In genomic region chr11:57657290-57658022, GRCh38 we compare ENCODE assay signal across 1 cellular context.
A peak's percentile ranks its signal among the peaks of the same experiment; 100 is the strongest.
TF ChIP-seq lines count a peak whose summit lies in the region.

CLP1 (plus strand) TSS chr11:57657762; CDS start chr11:57659477, 1,715 bp downstream.

TF ChIP-seq in GM12878, 131 proteins besides CTCF, POLR2A, EP300 and RAD21 (continued from another document and continues in another):
- TF ChIP-seq SREBF2 (IDR thresholded peaks at IDR 0.05; ENCODE audit: low read length) (no peak), HSF1 (IDR thresholded peaks at IDR 0.05; ENCODE audit: low read depth, low read length) (no peak), ETV6 (conservative IDR thresholded peaks at IDR 0.05 in 1 of 2, IDR thresholded peaks at IDR 0.05 in 1 of 2; ENCODE audit: borderline replicate concordance in 1 of 2, low read depth in 1 of 2) (no peak), POLR2AphosphoS5 (IDR thresholded peaks at IDR 0.05; ENCODE audit: low read length) (peak; percentile 80), BCL11A (IDR thresholded peaks at IDR 0.05; ENCODE audit: low read depth, low read length) (no peak), KAT2A (conservative IDR thresholded peaks at IDR 0.05; ENCODE audit: control insufficient read depth, low read depth, low read length) (no peak), TCF3 (IDR thresholded peaks at IDR 0.05; ENCODE audit: borderline replicate concordance, insufficient read depth, low read depth, low read length) (no peak), NFIC (IDR thresholded peaks at IDR 0.05; ENCODE audit: low read depth, low read length) (no peak), LARP7 (IDR thresholded peaks at IDR 0.05) (no peak; the same call in 1 of the 2 replicates), ATF3 (IDR thresholded peaks at IDR 0.05; ENCODE audit: borderline replicate concordance, extremely low read depth, low read depth, low read length) (0 out of 2 replicates have a peak, but pooled peaks have one; percentile 30), MXI1 (IDR thresholded peaks at IDR 0.05; ENCODE audit: low read depth, low read length) (peak; percentile 69; the same call in 1 of the 2 replicates), CREM (IDR thresholded peaks at IDR 0.05; ENCODE audit: low read depth) (peak; percentile 95), STAT3 (IDR thresholded peaks at IDR 0.05; ENCODE audit: low read depth, low read length) (no peak), ZSCAN29 (IDR thresholded peaks at IDR 0.05) (no peak), EZH2 (IDR thresholded peaks at IDR 0.05; ENCODE audit: borderline replicate concordance, control insufficient read depth, low read depth, low read length) (no peak), IRF4 (IDR thresholded peaks at IDR 0.05; ENCODE audit: low read depth, low read length) (no peak), E2F4 (IDR thresholded peaks at IDR 0.05; ENCODE audit: low read depth, low read length) (peak; percentile 14; the same call in 1 of the 2 replicates), RFX5 (IDR thresholded peaks at IDR 0.05; ENCODE audit: low read depth, low read length) (no peak), ZNF687 (IDR thresholded peaks at IDR 0.05) (peak; percentile 23; the same call in 1 of the 2 replicates), ATF7 (IDR thresholded peaks at IDR 0.05; ENCODE audit: low read depth) (peak; percentile 76), FOS (IDR thresholded peaks at IDR 0.05; ENCODE audit: borderline replicate concordance, extremely low read depth, insufficient read length) (no peak), HDGF (IDR thresholded peaks at IDR 0.05) (peak; percentile 85), NRF1 (conservative IDR thresholded peaks at IDR 0.05; ENCODE audit: low read depth, low read length) (peak; percentile 79), IKZF1 (conservative IDR thresholded peaks at IDR 0.05) (peak; percentile 98), RAD51 (IDR thresholded peaks at IDR 0.05) (peak; percentile 37; the same call in 1 of the 2 replicates), NBN (IDR thresholded peaks at IDR 0.05) (peak; percentile 71), MAX (IDR thresholded peaks at IDR 0.05; ENCODE audit: low read depth, low read length) (peak; percentile 83), DPF2 (IDR thresholded peaks at IDR 0.05) (peak; percentile 60), MTA3 (IDR thresholded peaks at IDR 0.05; ENCODE audit: borderline replicate concordance, low read length) (no peak), SUZ12 (IDR thresholded peaks at IDR 0.05; ENCODE audit: unreplicated experiment) (no peak), TARDBP (IDR thresholded peaks at IDR 0.05; ENCODE audit: borderline replicate concordance) (peak; percentile 84; the same call in 1 of the 2 replicates), CEBPB (IDR thresholded peaks at IDR 0.05; ENCODE audit: borderline replicate concordance in 1 of 2, low read depth in 2 of 2, low read length in 2 of 2) (no peak), ELK1 (IDR thresholded peaks at IDR 0.05; ENCODE audit: low read depth, low read length) (peak; percentile 89), ATF2 (IDR thresholded peaks at IDR 0.05; ENCODE audit: low read length) (no peak), ZNF207 (IDR thresholded peaks at IDR 0.05; ENCODE audit: borderline replicate concordance) (peak; percentile 80; the same call in 1 of the 2 replicates), PRDM15 (CRISPR knock-in tag; IDR thresholded peaks at IDR 0.05) (no peak), STAT1 (conservative IDR thresholded peaks at IDR 0.05) (no peak; the same call in 1 of the 2 replicates), ZBTB40 (IDR thresholded peaks at IDR 0.05; ENCODE audit: borderline replicate concordance) (peak; percentile 89), RELA (IDR thresholded peaks at IDR 0.05; ENCODE audit: borderline replicate concordance, partially characterized antibody) (peak; percentile 83), USF2 (IDR thresholded peaks at IDR 0.05; ENCODE audit: borderline replicate concordance, low read depth, low read length) (peak; percentile 41; the same call in 1 of the 2 replicates), MYB (IDR thresholded peaks at IDR 0.05; ENCODE audit: borderline replicate concordance, low read depth, low read length) (peak; percentile 44; the same call in 1 of the 2 replicates), NR2C2 (IDR thresholded peaks at IDR 0.05; ENCODE audit: borderline replicate concordance, control insufficient read depth, insufficient read length, low read depth) (no peak), ZNF622 (IDR thresholded peaks at IDR 0.05) (no peak), SMAD1 (IDR thresholded peaks at IDR 0.05; ENCODE audit: low read depth, partially characterized antibody) (no peak)
